In the genomic region with DNA sequence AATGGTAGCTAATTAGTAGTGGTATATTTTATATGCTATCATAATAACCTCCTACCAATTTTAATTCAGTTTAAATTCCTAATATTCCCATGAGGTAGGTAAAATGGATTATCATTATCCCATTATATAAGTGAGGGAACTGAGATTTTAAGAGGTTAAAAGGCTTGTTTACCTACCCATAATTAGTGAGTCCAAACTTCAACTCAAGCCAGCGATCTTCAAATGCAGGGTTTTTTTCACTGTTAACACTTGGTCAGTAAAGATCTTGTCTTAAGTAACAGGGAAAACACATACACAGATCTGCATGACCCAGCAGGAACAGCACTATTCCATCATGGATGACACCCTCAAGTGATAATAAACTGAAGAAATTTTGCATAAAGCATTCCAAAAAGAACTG, we compare ENCODE assay signal across 1 cellular context.
TF ChIP-seq lines count a peak whose summit lies in the region.

No MANE protein-coding gene starts in this region.

TF ChIP-seq in HepG2, 621 proteins besides CTCF, POLR2A, EP300 and RAD21 (continues in another document):
- TF ChIP-seq ZSCAN25 (CRISPR knock-in tag; IDR thresholded peaks at IDR 0.05) (no peak), HMG20B (CRISPR knock-in tag; conservative IDR thresholded peaks at IDR 0.05) (peak; percentile 82), RCOR2 (CRISPR knock-in tag; IDR thresholded peaks at IDR 0.05) (0 out of 2 replicates have a peak, but pooled peaks have one; percentile 30), PPARG (CRISPR knock-in tag; conservative IDR thresholded peaks at IDR 0.05) (peak; percentile 84), MIXL1 (CRISPR knock-in tag; IDR thresholded peaks at IDR 0.05) (peak; percentile 97), ELF3 (CRISPR knock-in tag; IDR thresholded peaks at IDR 0.05) (0 out of 2 replicates have a peak, but pooled peaks have one; percentile 11), RXRB (CRISPR knock-in tag; IDR thresholded peaks at IDR 0.05; ENCODE audit: borderline replicate concordance) (peak; percentile 47; the same call in 1 of the 2 replicates), PHF5A (CRISPR knock-in tag; IDR thresholded peaks at IDR 0.05; ENCODE audit: low read depth, unreplicated experiment) (peak; percentile 31), DBP (CRISPR knock-in tag; IDR thresholded peaks at IDR 0.05; ENCODE audit: not compliant biosample characterization) (no peak), GATAD2A (CRISPR knock-in tag; IDR thresholded peaks at IDR 0.05) (peak; percentile 38; the same call in 1 of the 2 replicates), RARA (CRISPR knock-in tag; IDR thresholded peaks at IDR 0.05) (peak; percentile 27; the same call in 1 of the 2 replicates), GATA4 (IDR thresholded peaks at IDR 0.05; ENCODE audit: borderline replicate concordance, low read depth) (no peak), NR2F2 (IDR thresholded peaks at IDR 0.05; ENCODE audit: borderline replicate concordance, low read depth) (0 out of 2 replicates have a peak, but pooled peaks have one; percentile 27), FOXP1 (IDR thresholded peaks at IDR 0.05) (no peak), FOXP1 (CRISPR knock-in tag; IDR thresholded peaks at IDR 0.05) (peak; percentile 53; the same call in 1 of the 2 replicates), HMG20A (CRISPR knock-in tag; IDR thresholded peaks at IDR 0.05; ENCODE audit: borderline replicate concordance) (peak; percentile 60; the same call in 1 of the 2 replicates), HOXD1 (CRISPR knock-in tag; IDR thresholded peaks at IDR 0.05) (no peak), SOX5 (CRISPR knock-in tag; IDR thresholded peaks at IDR 0.05; ENCODE audit: borderline replicate concordance) (0 out of 2 replicates have a peak, but pooled peaks have one; percentile 6), ZNF180 (CRISPR knock-in tag; IDR thresholded peaks at IDR 0.05; ENCODE audit: borderline replicate concordance, low read depth) (no peak), ZXDC (CRISPR knock-in tag; IDR thresholded peaks at IDR 0.05) (no peak), SOX6 (IDR thresholded peaks at IDR 0.05) (no peak), SOX6 (CRISPR knock-in tag; IDR thresholded peaks at IDR 0.05) (peak; percentile 18; the same call in 1 of the 2 replicates), NR2F1 (CRISPR knock-in tag; IDR thresholded peaks at IDR 0.05) (peak in 1 of 2 experiments; percentile 49; a peak in 1 of 4 replicates), ZNF652 (CRISPR knock-in tag; IDR thresholded peaks at IDR 0.05; ENCODE audit: borderline replicate concordance, low read depth) (peak; percentile 89), ZNF367 (CRISPR knock-in tag; IDR thresholded peaks at IDR 0.05; ENCODE audit: borderline replicate concordance) (no peak), PHF21A (CRISPR knock-in tag; IDR thresholded peaks at IDR 0.05) (peak; percentile 67; the same call in 1 of the 2 replicates), NR2F6 (IDR thresholded peaks at IDR 0.05) (peak; percentile 62), NR2F6 (CRISPR knock-in tag; IDR thresholded peaks at IDR 0.05) (peak; percentile 36; the same call in 1 of the 2 replicates), SKIL (CRISPR knock-in tag; IDR thresholded peaks at IDR 0.05; ENCODE audit: borderline replicate concordance) (no peak), CSRNP1 (CRISPR knock-in tag; IDR thresholded peaks at IDR 0.05) (no peak), HDAC2 (CRISPR knock-in tag; IDR thresholded peaks at IDR 0.05) (peak; percentile 65), ARID5B (CRISPR knock-in tag; IDR thresholded peaks at IDR 0.05) (peak; percentile 77), GFI1 (CRISPR knock-in tag; IDR thresholded peaks at IDR 0.05; ENCODE audit: borderline replicate concordance) (peak; percentile 98), FOXA3 (CRISPR knock-in tag; IDR thresholded peaks at IDR 0.05) (peak; percentile 85), ZNF362 (CRISPR knock-in tag; IDR thresholded peaks at IDR 0.05; ENCODE audit: borderline replicate concordance) (peak; percentile 80; the same call in 1 of the 2 replicates), HNRNPK (IDR thresholded peaks at IDR 0.05; ENCODE audit: low read depth, low read length, poor library complexity, severe bottlenecking) (no peak), ZNF296 (CRISPR knock-in tag; conservative IDR thresholded peaks at IDR 0.05) (no peak), SAP130 (CRISPR knock-in tag; IDR thresholded peaks at IDR 0.05; ENCODE audit: low read depth) (peak; percentile 36; the same call in 1 of the 2 replicates)
- TF ChIP-seq, protein P1, sequence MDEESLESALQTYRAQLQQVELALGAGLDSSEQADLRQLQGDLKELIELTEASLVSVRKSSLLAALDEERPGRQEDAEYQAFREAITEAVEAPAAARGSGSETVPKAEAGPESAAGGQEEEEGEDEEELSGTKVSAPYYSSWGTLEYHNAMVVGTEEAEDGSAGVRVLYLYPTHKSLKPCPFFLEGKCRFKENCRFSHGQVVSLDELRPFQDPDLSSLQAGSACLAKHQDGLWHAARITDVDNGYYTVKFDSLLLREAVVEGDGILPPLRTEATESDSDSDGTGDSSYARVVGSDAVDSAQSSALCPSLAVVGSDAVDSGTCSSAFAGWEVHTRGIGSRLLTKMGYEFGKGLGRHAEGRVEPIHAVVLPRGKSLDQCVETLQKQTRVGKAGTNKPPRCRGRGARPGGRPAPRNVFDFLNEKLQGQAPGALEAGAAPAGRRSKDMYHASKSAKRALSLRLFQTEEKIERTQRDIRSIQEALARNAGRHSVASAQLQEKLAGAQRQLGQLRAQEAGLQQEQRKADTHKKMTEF (CRISPR knock-in tag; IDR thresholded peaks at IDR 0.05), result 0 out of 2 replicates have a peak, but pooled peaks have one; percentile 31
- TF ChIP-seq, protein P2, sequence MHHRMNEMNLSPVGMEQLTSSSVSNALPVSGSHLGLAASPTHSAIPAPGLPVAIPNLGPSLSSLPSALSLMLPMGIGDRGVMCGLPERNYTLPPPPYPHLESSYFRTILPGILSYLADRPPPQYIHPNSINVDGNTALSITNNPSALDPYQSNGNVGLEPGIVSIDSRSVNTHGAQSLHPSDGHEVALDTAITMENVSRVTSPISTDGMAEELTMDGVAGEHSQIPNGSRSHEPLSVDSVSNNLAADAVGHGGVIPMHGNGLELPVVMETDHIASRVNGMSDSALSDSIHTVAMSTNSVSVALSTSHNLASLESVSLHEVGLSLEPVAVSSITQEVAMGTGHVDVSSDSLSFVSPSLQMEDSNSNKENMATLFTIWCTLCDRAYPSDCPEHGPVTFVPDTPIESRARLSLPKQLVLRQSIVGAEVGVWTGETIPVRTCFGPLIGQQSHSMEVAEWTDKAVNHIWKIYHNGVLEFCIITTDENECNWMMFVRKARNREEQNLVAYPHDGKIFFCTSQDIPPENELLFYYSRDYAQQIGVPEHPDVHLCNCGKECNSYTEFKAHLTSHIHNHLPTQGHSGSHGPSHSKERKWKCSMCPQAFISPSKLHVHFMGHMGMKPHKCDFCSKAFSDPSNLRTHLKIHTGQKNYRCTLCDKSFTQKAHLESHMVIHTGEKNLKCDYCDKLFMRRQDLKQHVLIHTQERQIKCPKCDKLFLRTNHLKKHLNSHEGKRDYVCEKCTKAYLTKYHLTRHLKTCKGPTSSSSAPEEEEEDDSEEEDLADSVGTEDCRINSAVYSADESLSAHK (CRISPR knock-in tag; IDR thresholded peaks at IDR 0.05; ENCODE audit: borderline replicate concordance), result no peak
- TF ChIP-seq, protein P3, sequence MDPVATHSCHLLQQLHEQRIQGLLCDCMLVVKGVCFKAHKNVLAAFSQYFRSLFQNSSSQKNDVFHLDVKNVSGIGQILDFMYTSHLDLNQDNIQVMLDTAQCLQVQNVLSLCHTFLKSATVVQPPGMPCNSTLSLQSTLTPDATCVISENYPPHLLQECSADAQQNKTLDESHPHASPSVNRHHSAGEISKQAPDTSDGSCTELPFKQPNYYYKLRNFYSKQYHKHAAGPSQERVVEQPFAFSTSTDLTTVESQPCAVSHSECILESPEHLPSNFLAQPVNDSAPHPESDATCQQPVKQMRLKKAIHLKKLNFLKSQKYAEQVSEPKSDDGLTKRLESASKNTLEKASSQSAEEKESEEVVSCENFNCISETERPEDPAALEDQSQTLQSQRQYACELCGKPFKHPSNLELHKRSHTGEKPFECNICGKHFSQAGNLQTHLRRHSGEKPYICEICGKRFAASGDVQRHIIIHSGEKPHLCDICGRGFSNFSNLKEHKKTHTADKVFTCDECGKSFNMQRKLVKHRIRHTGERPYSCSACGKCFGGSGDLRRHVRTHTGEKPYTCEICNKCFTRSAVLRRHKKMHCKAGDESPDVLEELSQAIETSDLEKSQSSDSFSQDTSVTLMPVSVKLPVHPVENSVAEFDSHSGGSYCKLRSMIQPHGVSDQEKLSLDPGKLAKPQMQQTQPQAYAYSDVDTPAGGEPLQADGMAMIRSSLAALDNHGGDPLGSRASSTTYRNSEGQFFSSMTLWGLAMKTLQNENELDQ (CRISPR knock-in tag; IDR thresholded peaks at IDR 0.05; ENCODE audit: borderline replicate concordance), result no peak
